In genomic region chr18:12843420-12844346, GRCh38 we compare ENCODE assay signal across 12 cellular contexts. TPM values are rescaled to one million over a fixed set of nuclear protein-coding genes. Genes with fewer than 3 reads are reported as not detected.
DNase-seq lines count a peak whose midpoint lies in the region; ATAC-seq and TF ChIP-seq lines count a peak whose summit lies in the region.
"Had no signal": no experiment of that assay in that cellular context is flagged by ENCODE, and none has a peak within 500 bp of the region (broad histone marks: within the 10 kb centered on the region; RNA-seq: fewer than 3 reads in every experiment).

No MANE protein-coding gene starts in this region.

- H3K4me1 ChIP-seq in BLaER1 treated with 17β-estradiol and CSF1 and Interleukin-3, amounts not matched to agents 10 nM and 100 nM: peaks cover 41 to 91% (median 51%) of the 10 kb centered on the region in 10 experiments
- peaks cover 4% of the 10 kb centered on the region for H3K4me1 ChIP-seq in HEK293 (ENCODE audit: control insufficient read depth, insufficient read depth, low read length)

- DNase-seq in memory B cell (ENCODE audit: low spot score in 2 of 2) (no peak), NOMO-1 treated with DMSO at 0.1 percent for 48 hours (lab: John Stamatoyannopoulos, UW; ENCODE audit: unreplicated experiment) (no peak), DMS53 treated with DMSO at 0.1 percent for 48 hours (lab: John Stamatoyannopoulos, UW; ENCODE audit: unreplicated experiment) (no peak), NCI-H2227 treated with DMSO at 0.1 percent for 48 hours (lab: John Stamatoyannopoulos, UW) (no peak)
- DNase-seq: central memory CD4-positive, alpha-beta T cell; PC-3; retina; stimulated activated CD4-positive, alpha-beta T cell treated with anti-CD3 and anti-CD28 coated beads, Interleukin-4, amount 100 ng/mL, for 4 hours had no signal

- H3K9me3 Mint-ChIP-seq in activated T-helper 17 cell treated with anti-CD3 and anti-CD28 coated beads, Interleukin-2, amount 50 U/mL, for 72 hours: no peaks in the 10 kb centered on the region
- no peaks in the 10 kb centered on the region for H3K9me3 Mint-ChIP-seq in memory B cell

- peaks cover 74% of the 10 kb centered on the region for H3K36me3 Mint-ChIP-seq in activated T-helper 17 cell treated with anti-CD3 and anti-CD28 coated beads, Interleukin-2, amount 50 U/mL, for 72 hours (ENCODE audit: low read depth)
- peaks cover 14% of the 10 kb centered on the region for H3K36me3 Mint-ChIP-seq in memory B cell

- peaks cover 67% of the 10 kb centered on the region for H3K4me1 Mint-ChIP-seq in activated T-helper 17 cell treated with anti-CD3 and anti-CD28 coated beads, Interleukin-2, amount 50 U/mL, for 72 hours
- peaks cover 48% of the 10 kb centered on the region for H3K4me1 Mint-ChIP-seq in memory B cell

- H3K27ac ChIP-seq in BLaER1 treated with 17β-estradiol and CSF1 and Interleukin-3, amounts not matched to agents 10 nM and 100 nM: peak overlapping the region; percentile 27 to 100 (median 57); a peak in 20 of 22 replicates
- no peak overlapping the region for H3K27ac ChIP-seq in HEK293 (ENCODE audit: extremely low read depth, low read depth, low read length)

- peak; percentile 62 for ATAC-seq in activated T-helper 17 cell treated with anti-CD3 and anti-CD28 coated beads, Interleukin-2, amount 50 U/mL, for 72 hours (replicated peaks)
- ATAC-seq in memory B cell (ENCODE audit: low read depth) (no peak), GM21381 (IDR thresholded peaks at IDR 0.05; ENCODE audit: unreplicated experiment) (no peak)
- ATAC-seq: PC-3 had no signal

- H3K4me3 ChIP-seq in BLaER1 treated with 17β-estradiol and CSF1 and Interleukin-3, amounts not matched to agents 10 nM and 100 nM: no peak overlapping the region
- no peak overlapping the region for H3K4me3 ChIP-seq in HEK293 (ENCODE audit: low read depth, low read length)

- H3K27me3 Mint-ChIP-seq in activated T-helper 17 cell treated with anti-CD3 and anti-CD28 coated beads, Interleukin-2, amount 50 U/mL, for 72 hours: no peaks in the 10 kb centered on the region
- H3K27me3 Mint-ChIP-seq in memory B cell: no peaks in the 10 kb centered on the region

- no peaks in the 10 kb centered on the region for H3K27me3 ChIP-seq in BLaER1 treated with 17β-estradiol and CSF1 and Interleukin-3, amounts not matched to agents 10 nM and 100 nM

- peaks cover 0 to 39% (median 27%) of the 10 kb centered on the region in 11 experiments; a peak in 17 of 22 replicates for H3K9me3 ChIP-seq in BLaER1 treated with 17β-estradiol and CSF1 and Interleukin-3, amounts not matched to agents 10 nM and 100 nM (replicated peaks in 1 of 11)
- H3K9me3 ChIP-seq in HEK293 (ENCODE audit: control insufficient read depth, insufficient read depth, low read depth, low read length): no peaks in the 10 kb centered on the region

- H3K9ac ChIP-seq in BLaER1 treated with 17β-estradiol and CSF1 and Interleukin-3, amounts not matched to agents 10 nM and 100 nM: peak overlapping the region in 3 of 11 experiments; percentile 13 to 68 (median 63); a peak in 5 of 22 replicates

- H3K27ac Mint-ChIP-seq in activated T-helper 17 cell treated with anti-CD3 and anti-CD28 coated beads, Interleukin-2, amount 50 U/mL, for 72 hours: peak overlapping the region; percentile 95
- H3K27ac Mint-ChIP-seq in memory B cell: peak overlapping the region; percentile 87

- peak overlapping the region; percentile 71 for H3K4me3 Mint-ChIP-seq in activated T-helper 17 cell treated with anti-CD3 and anti-CD28 coated beads, Interleukin-2, amount 50 U/mL, for 72 hours
- H3K4me3 Mint-ChIP-seq in memory B cell: no peak overlapping the region

- H4K20me1 ChIP-seq in BLaER1 treated with 17β-estradiol and CSF1 and Interleukin-3, amounts not matched to agents 10 nM and 100 nM: no peaks in the 10 kb centered on the region

- CTCF ChIA-PET in HEK293 (lab: Yijun Ruan, JAX): interaction anchor here (1.0 to 1.2 kb wide), 3 partner anchors 33 to 90 kb away, joined by 3 read pairs; no protein-coding TSS in a partner anchor

- H3K36me3 ChIP-seq in BLaER1 treated with 17β-estradiol and CSF1 and Interleukin-3, amounts not matched to agents 10 nM and 100 nM: peaks cover 38 to 75% (median 60%) of the 10 kb centered on the region in 11 experiments
- peaks cover 0 to 3% of the 10 kb centered on the region in 2 experiments; a peak in 2 of 3 replicates for H3K36me3 ChIP-seq in HEK293 (ENCODE audit: control insufficient read depth in 2 of 2, insufficient read depth in 1 of 2, low read length in 2 of 2)

- POLR2A ChIA-PET in HEK293 (lab: Yijun Ruan, JAX): interaction anchor here (0.6 to 2.2 kb wide), 2 partner anchors 13 to 40 kb away, joined by 6 to 8 read pairs; partner anchors contain the start of gene PTPN2

- peak overlapping the region; percentile 27 to 92 (median 57); a peak in 21 of 22 replicates for H3K4me2 ChIP-seq in BLaER1 treated with 17β-estradiol and CSF1 and Interleukin-3, amounts not matched to agents 10 nM and 100 nM

- no peak for TF ChIP-seq CTCF in HEK293 (tag by site-specific recombination; IDR thresholded peaks at IDR 0.05)

TF ChIP-seq in HEK293, 187 proteins besides CTCF, POLR2A, EP300 and RAD21:
- TF ChIP-seq SP7 (tag by site-specific recombination; IDR thresholded peaks at IDR 0.05) (no peak), REST (tag by site-specific recombination; IDR thresholded peaks at IDR 0.05) (peak; percentile 41; the same call in 1 of the 2 replicates)

RNA-seq across cellular contexts. Expression of gene PTPN2, which starts 40.4 kb away (rescaled TPM):
- total RNA-seq in activated T-helper 17 cell treated with anti-CD3 and anti-CD28 coated beads, Interleukin-2, amount 50 U/mL, for 72 hours: 10 to 100 TPM; 72.1 to 78.7 TPM
